ENCODE assay signal across 13 cellular contexts in the genomic region with DNA sequence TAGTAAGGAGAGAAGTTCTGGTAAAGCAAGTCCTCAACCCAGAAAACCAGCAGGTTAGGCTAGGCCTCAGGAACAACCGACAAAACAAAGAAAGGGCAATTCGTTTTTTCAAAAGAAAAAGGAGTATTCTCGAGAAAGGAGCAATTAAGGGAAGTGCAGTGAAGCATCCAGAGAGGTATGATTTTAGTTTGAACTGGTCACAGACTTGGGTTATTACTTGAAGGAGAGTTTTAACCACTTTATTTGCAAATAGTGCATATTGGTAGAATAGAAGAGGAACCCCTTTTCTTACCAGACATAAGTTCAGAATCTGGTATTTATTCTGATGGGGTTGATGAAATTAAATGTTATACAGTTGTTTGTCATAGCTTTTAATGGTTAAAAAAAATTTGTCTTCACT.
"Had no signal": no experiment of that assay in that cellular context is flagged by ENCODE, and none has a peak within 500 bp of the region (broad histone marks: within the 10 kb centered on the region; RNA-seq: fewer than 3 reads in every experiment).

No MANE protein-coding gene starts in this region.

- H3K9me3 Mint-ChIP-seq: endodermal cell had no signal

- H3K4me1 Mint-ChIP-seq: activated CD4-positive, alpha-beta memory T cell treated with anti-CD3 and anti-CD28 coated beads, Interleukin-2, amount 10 ng/mL, durations not matched to agents 7 days and 5 days; activated CD4-positive, alpha-beta T cell treated with anti-CD3 and anti-CD28 coated beads for 36 hours; activated naive CD4-positive, alpha-beta T cell treated with anti-CD3 and anti-CD28 coated beads, Interleukin-2, amount 50 U/mL, for 24 hours; immature natural killer cell; natural killer cell; stimulated activated effector memory CD8-positive, alpha-beta T cell treated with anti-CD3 and anti-CD28 coated beads, Interleukin-12 subunit alpha, Interleukin-12 subunit beta, amount 100 ng/mL, for 72 hours had no signal

- H3K4me3 Mint-ChIP-seq: activated CD4-positive, alpha-beta memory T cell treated with anti-CD3 and anti-CD28 coated beads, Interleukin-2, amount 10 ng/mL, durations not matched to agents 7 days and 5 days; activated CD4-positive, alpha-beta T cell treated with anti-CD3 and anti-CD28 coated beads for 36 hours; activated naive CD4-positive, alpha-beta T cell treated with anti-CD3 and anti-CD28 coated beads, Interleukin-2, amount 50 U/mL, for 24 hours; activated T-cell treated with anti-CD3 and anti-CD28 coated beads, Interleukin-2, amount 50 U/mL, for 24 hours; endodermal cell; immature natural killer cell; natural killer cell; stimulated activated effector memory CD8-positive, alpha-beta T cell treated with anti-CD3 and anti-CD28 coated beads, Interleukin-12 subunit alpha, Interleukin-12 subunit beta, amount 100 ng/mL, for 72 hours had no signal

- DNase-seq: activated CD4-positive, alpha-beta memory T cell treated with anti-CD3 and anti-CD28 coated beads, Interleukin-2, amount 10 ng/mL, durations not matched to agents 7 days and 5 days; activated CD4-positive, alpha-beta T cell treated with anti-CD3 and anti-CD28 coated beads for 36 hours; activated T-cell treated with anti-CD3 and anti-CD28 coated beads, Interleukin-2, amount 50 U/mL, for 24 hours; adrenal gland; endodermal cell; gastrocnemius medialis; heart left ventricle; immature natural killer cell; mesendoderm; natural killer cell; tibial artery had no signal

- H3K27ac Mint-ChIP-seq: activated CD4-positive, alpha-beta memory T cell treated with anti-CD3 and anti-CD28 coated beads, Interleukin-2, amount 10 ng/mL, durations not matched to agents 7 days and 5 days; activated CD4-positive, alpha-beta T cell treated with anti-CD3 and anti-CD28 coated beads for 36 hours; activated naive CD4-positive, alpha-beta T cell treated with anti-CD3 and anti-CD28 coated beads, Interleukin-2, amount 50 U/mL, for 24 hours; activated T-cell treated with anti-CD3 and anti-CD28 coated beads, Interleukin-2, amount 50 U/mL, for 24 hours; endodermal cell; immature natural killer cell; natural killer cell; stimulated activated effector memory CD8-positive, alpha-beta T cell treated with anti-CD3 and anti-CD28 coated beads, Interleukin-12 subunit alpha, Interleukin-12 subunit beta, amount 100 ng/mL, for 72 hours had no signal

- H3K36me3 Mint-ChIP-seq: activated naive CD4-positive, alpha-beta T cell treated with anti-CD3 and anti-CD28 coated beads, Interleukin-2, amount 50 U/mL, for 24 hours; immature natural killer cell; natural killer cell; stimulated activated effector memory CD8-positive, alpha-beta T cell treated with anti-CD3 and anti-CD28 coated beads, Interleukin-12 subunit alpha, Interleukin-12 subunit beta, amount 100 ng/mL, for 72 hours had no signal

- H3K27me3 Mint-ChIP-seq: activated CD4-positive, alpha-beta memory T cell treated with anti-CD3 and anti-CD28 coated beads, Interleukin-2, amount 10 ng/mL, durations not matched to agents 7 days and 5 days had no signal

- ATAC-seq: activated CD4-positive, alpha-beta T cell treated with anti-CD3 and anti-CD28 coated beads for 36 hours; gastrocnemius medialis; heart left ventricle; natural killer cell; stimulated activated effector memory CD8-positive, alpha-beta T cell treated with anti-CD3 and anti-CD28 coated beads, Interleukin-12 subunit alpha, Interleukin-12 subunit beta, amount 100 ng/mL, for 72 hours had no signal
